Comparison of ENCODE assay signal across 8 cellular contexts in genomic region chr14:95683793-95684192, GRCh38. TPM values are rescaled to one million over a fixed set of nuclear protein-coding genes. Genes with fewer than 3 reads are reported as not detected.
DNase-seq lines count a peak whose midpoint lies in the region; ATAC-seq and TF ChIP-seq lines count a peak whose summit lies in the region.

No MANE protein-coding gene starts in this region.

- H3K9me3 ChIP-seq in BE2C = no peaks in the 10 kb centered on the region
- no peaks in the 10 kb centered on the region for H3K9me3 ChIP-seq in iPS DF 6.9 (ENCODE audit: control insufficient read depth, insufficient read depth, low read length)

- no CpG with 5 or more reads among the region's 4 CpGs for WGBS in iPS DF 6.9 (ENCODE audit: insufficient coverage, insufficient read length)

- H3K27ac ChIP-seq in iPS DF 6.9 (ENCODE audit: low read length) = no peak overlapping the region

- no peak for TF ChIP-seq POLR2A in GM18505 (IDR thresholded peaks at IDR 0.05; ENCODE audit: borderline replicate concordance, extremely low read depth, insufficient read depth, insufficient read length)

- H3K27me3 ChIP-seq in BE2C (no peaks in the 10 kb centered on the region), iPS DF 6.9 (ENCODE audit: control insufficient read depth, insufficient read depth, low read length) (no peaks in the 10 kb centered on the region)

- H3K4me1 ChIP-seq in BE2C (no peaks in the 10 kb centered on the region), iPS DF 6.9 (ENCODE audit: control insufficient read depth, insufficient read depth, low read length) (peaks cover 9% of the 10 kb centered on the region)

- H3K36me3 ChIP-seq in BE2C (no peaks in the 10 kb centered on the region), iPS DF 6.9 (ENCODE audit: control insufficient read depth, insufficient read depth, low read length) (no peaks in the 10 kb centered on the region)

- ATAC-seq in GM21576 (IDR thresholded peaks at IDR 0.05; ENCODE audit: unreplicated experiment) (peak; percentile 42), HG03354 (IDR thresholded peaks at IDR 0.05; ENCODE audit: poor library complexity, severe bottlenecking, unreplicated experiment) (no peak), GM18505 (IDR thresholded peaks at IDR 0.05; ENCODE audit: unreplicated experiment) (no peak), HG03108 (IDR thresholded peaks at IDR 0.05; ENCODE audit: unreplicated experiment) (no peak)

- H3K4me3 ChIP-seq in BE2C (ENCODE audit: low read depth, low read length) (no peak overlapping the region), iPS DF 6.9 (ENCODE audit: low read length) (no peak overlapping the region)

- peak; percentile 74 for TF ChIP-seq CTCF in BE2C (IDR thresholded peaks at IDR 0.05; ENCODE audit: low read depth, low read length)

- DNase-seq in BE2C (no peak), iPS DF 6.9 (ENCODE audit: low read depth, low spot score) (peak; percentile 52), activated gamma-delta T cell treated with Interleukin-2 at 50 U/mL for 16 hours (no peak)
- DNase-seq in activated CD4-positive, CD25-positive, alpha-beta regulatory T cell treated with anti-CD3 and anti-CD28 coated beads, Interleukin-2, amount 50 U/mL, for 72 hours = peak; percentile 36

RNA-seq across cellular contexts. Expression of gene TCL1B, which starts 2.4 kb away (rescaled TPM):
- polyA plus RNA-seq in BE2C (2012; ENCODE audit: insufficient read depth, insufficient read length, low read depth) = not detected

RNA-seq across cellular contexts. Expression of gene TCL1A, which starts 30.1 kb away (rescaled TPM):
- polyA plus RNA-seq in BE2C (2012; ENCODE audit: insufficient read depth, insufficient read length, low read depth) = 0.56 TPM

Comparison
In these comparisons a context has a peak if more than half of its experiments do, and no peak if none do; other contexts are left out.
1. DNase-seq: peak in activated CD4-positive, CD25-positive, alpha-beta regulatory T cell treated with anti-CD3 and anti-CD28 coated beads, Interleukin-2, amount 50 U/mL, for 72 hours (single experiment) and iPS DF 6.9 (single experiment); none in BE2C (single experiment) and activated gamma-delta T cell treated with Interleukin-2 at 50 U/mL for 16 hours (single experiment).